13 cellular contexts compared by ENCODE assay signal in genomic region chr7:22700559-22701002, GRCh38. TPM values are rescaled to one million over a fixed set of nuclear protein-coding genes. Genes with fewer than 3 reads are reported as not detected.
DNase-seq lines count a peak whose midpoint lies in the region; ATAC-seq and TF ChIP-seq lines count a peak whose summit lies in the region.
"Had no signal": no experiment of that assay in that cellular context is flagged by ENCODE, and none has a peak within 500 bp of the region (broad histone marks: within the 10 kb centered on the region; RNA-seq: fewer than 3 reads in every experiment).

No MANE protein-coding gene starts in this region.

- no peak for TF ChIP-seq CTCF in Loucy (conservative IDR thresholded peaks at IDR 0.05; ENCODE audit: low read length)

- H4K20me1 ChIP-seq in Loucy (ENCODE audit: insufficient read depth, low read length, poor library complexity, severe bottlenecking), result no peaks in the 10 kb centered on the region

- in situ Hi-C loops in HAP-1 (cut with MboI; ENCODE audit: low sequenced_read_pairs), result no loop called here

- H3K27me3 ChIP-seq in Loucy (ENCODE audit: insufficient read depth, low read length, poor library complexity, severe bottlenecking), result no peaks in the 10 kb centered on the region
- H3K27me3 ChIP-seq in adipocyte (replicated peaks; ENCODE audit: control insufficient read depth, insufficient read depth, low read length), result no peaks in the 10 kb centered on the region
- H3K27me3 ChIP-seq in HAP-1 (ENCODE audit: low read depth), result peaks cover 7% of the 10 kb centered on the region

- peak overlapping the region; percentile 19 for H3K4me2 ChIP-seq in Loucy (ENCODE audit: low read depth, low read length, poor library complexity, severe bottlenecking)

- peaks cover 10% of the 10 kb centered on the region for H3K4me1 ChIP-seq in Loucy (ENCODE audit: insufficient read depth, low read length, poor library complexity, severe bottlenecking)
- H3K4me1 ChIP-seq in adipocyte (ENCODE audit: control insufficient read depth, insufficient read depth, low read length), result peaks cover 7% of the 10 kb centered on the region
- no peaks in the 10 kb centered on the region; the same call in 1 of the 2 replicates for H3K4me1 ChIP-seq in HAP-1

- H3K36me3 ChIP-seq in Loucy (ENCODE audit: insufficient read depth, low read length), result no peaks in the 10 kb centered on the region
- no peaks in the 10 kb centered on the region for H3K36me3 ChIP-seq in adipocyte (ENCODE audit: control insufficient read depth, insufficient read depth, low read length, severe bottlenecking)
- H3K36me3 ChIP-seq in HAP-1 (replicated peaks), result no peaks in the 10 kb centered on the region

- peak; percentile 64 for DNase-seq in EH (ENCODE audit: low read depth)
- peak; percentile 50 for DNase-seq in adipocyte (ENCODE audit: low read depth)
- no peak for DNase-seq in left lobe of liver (ENCODE audit: low spot score)
- no peak for DNase-seq in LoVo (ENCODE audit: low spot score)
- no peak for DNase-seq in HAP-1 (ENCODE audit: low spot score in 2 of 2)
- DNase-seq: activated naive CD4-positive, alpha-beta T cell treated with Interleukin-2 at 50 U/mL for 16 hours; DMS 273 treated with DMSO at 0.1 percent for 48 hours; head of caudate nucleus; NCI-H69; stimulated activated CD4-positive, alpha-beta T cell treated with anti-CD3 and anti-CD28 coated beads, Interleukin-2, amount 100 ng/mL, for 24 hours had no signal

- no peaks in the 10 kb centered on the region for H3K9me3 ChIP-seq in Loucy (ENCODE audit: insufficient read depth, low read depth, low read length)
- H3K9me3 ChIP-seq in adipocyte (ENCODE audit: control insufficient read depth, low read length), result no peaks in the 10 kb centered on the region
- no peaks in the 10 kb centered on the region for H3K9me3 ChIP-seq in HAP-1

- no peaks in the 10 kb centered on the region for H3K9me2 ChIP-seq in Loucy (replicated peaks; ENCODE audit: low read depth, low read length)

- no peaks in the 10 kb centered on the region for H3K79me2 ChIP-seq in Loucy (ENCODE audit: insufficient read depth, low read length)

- no peaks in the 10 kb centered on the region for H3F3A ChIP-seq in Loucy (ENCODE audit: low read depth)

- H3K9ac ChIP-seq in Loucy (ENCODE audit: low read depth, low read length, poor library complexity, severe bottlenecking) (no peak overlapping the region), adipocyte (ENCODE audit: low read length) (no peak overlapping the region)

- ATAC-seq in left lobe of liver (peak; percentile 39), GM19455 (IDR thresholded peaks at IDR 0.05; ENCODE audit: unreplicated experiment) (no peak), HG03571 (IDR thresholded peaks at IDR 0.05; ENCODE audit: unreplicated experiment) (no peak)

- no peak overlapping the region; the same call in 1 of the 2 replicates for H2AFZ ChIP-seq in Loucy (ENCODE audit: low read length)

- H3K4me3 ChIP-seq in Loucy (ENCODE audit: low read length, poor library complexity, severe bottlenecking) (no peak overlapping the region), adipocyte (ENCODE audit: low read length) (no peak overlapping the region), HAP-1 (no peak overlapping the region)

RNA-seq across cellular contexts. Expression of gene IL6, which starts 26.4 kb away (rescaled TPM):
- not detected for total RNA-seq in left lobe of liver

Comparison
In these comparisons a context has a peak if more than half of its experiments do, and no peak if none do; other contexts are left out.
1. DNase-seq: peak in EH (single experiment) and adipocyte (single experiment); none in left lobe of liver (single experiment), LoVo (single experiment) and HAP-1 (0 of 2).